In genomic region chr12:11446372-11446771, GRCh38 we compare ENCODE assay signal across 20 cellular contexts. TPM values are rescaled to one million over a fixed set of nuclear protein-coding genes. Genes with fewer than 3 reads are reported as not detected.
DNase-seq lines count a peak whose midpoint lies in the region; ATAC-seq and TF ChIP-seq lines count a peak whose summit lies in the region.
"Had no signal": no experiment of that assay in that cellular context is flagged by ENCODE, and none has a peak within 500 bp of the region (broad histone marks: within the 10 kb centered on the region; RNA-seq: fewer than 3 reads in every experiment).

No MANE protein-coding gene starts in this region.

- peaks cover 20% of the 10 kb centered on the region for H3K4me1 Mint-ChIP-seq in WTC11
- H3K4me1 Mint-ChIP-seq: CD4-positive, CD25-positive, alpha-beta regulatory T cell; T-helper 17 cell had no signal

- H3K9me3 ChIP-seq in neuronal stem cell (replicated peaks in 1 of 2; ENCODE audit: control insufficient read depth in 2 of 2, insufficient read depth in 1 of 2, low read depth in 1 of 2, low read length in 2 of 2): no peaks in the 10 kb centered on the region
- H3K9me3 ChIP-seq: Caco-2 had no signal

- no peak overlapping the region for H2BK5ac ChIP-seq in neuronal stem cell (ENCODE audit: low read length)

- no peak overlapping the region for H2BK12ac ChIP-seq in neuronal stem cell (ENCODE audit: low read length)

- ATAC-seq in WTC11: no peak
- no peak for ATAC-seq in activated CD4-positive, CD25-positive, alpha-beta regulatory T cell treated with anti-CD3 and anti-CD28 coated beads, Interleukin-2, amount 50 U/mL, for 24 hours
- ATAC-seq: GM12878, T-helper 17 cell had no signal

- H3K27ac Mint-ChIP-seq in WTC11: no peak overlapping the region
- H3K27ac Mint-ChIP-seq: CD4-positive, CD25-positive, alpha-beta regulatory T cell; T-helper 17 cell had no signal

- H3K4me3 Mint-ChIP-seq in WTC11: no peak overlapping the region
- H3K4me3 Mint-ChIP-seq: CD4-positive, CD25-positive, alpha-beta regulatory T cell; T-helper 17 cell had no signal

- no peak overlapping the region for H3K18ac ChIP-seq in neuronal stem cell (ENCODE audit: low read length)

- no peak overlapping the region for H3K4me2 ChIP-seq in neuronal stem cell (ENCODE audit: insufficient read depth, low read length, poor library complexity, severe bottlenecking)

- no peak overlapping the region for H3K4me3 ChIP-seq in Jurkat, Clone E6-1 (ENCODE audit: low read length)
- no peak overlapping the region for H3K4me3 ChIP-seq in neuronal stem cell (ENCODE audit: low read length in 2 of 2)
- H3K4me3 ChIP-seq: GM12878 had no signal

- WGBS in neuronal stem cell (ENCODE audit: extremely low coverage in 2 of 2, insufficient read length in 2 of 2, insufficient replicate concordance in 1 of 2), 2 donors: no CpG with 5 or more reads among the region's 4 CpGs

- DNase-seq in AG08395 (ENCODE audit: low spot score): peak; percentile 4
- peak; percentile 12 for DNase-seq in ELR (ENCODE audit: low read depth)
- DNase-seq in Jurkat, Clone E6-1 (ENCODE audit: low read depth, low spot score): peak; percentile 19
- no peak for DNase-seq in WTC11 (ENCODE audit: low spot score)
- no peak for DNase-seq in DMS 273 treated with DMSO at 0.1 percent for 48 hours (lab: John Stamatoyannopoulos, UW)
- DNase-seq in NCI-H2081 (lab: John Stamatoyannopoulos, UW): no peak
- DNase-seq in neuronal stem cell (ENCODE audit: low spot score): no peak
- DNase-seq: 8988T; Caco-2; CD4-positive, CD25-positive, alpha-beta regulatory T cell; GOT3; NCI-H1436; NCI-H2081 treated with DMSO at 0.1 percent for 48 hours; NCI-H226; NCI-H524 treated with DMSO at 0.1 percent for 48 hours; SHP77 treated with DMSO at 0.1 percent for 48 hours; T-helper 17 cell had no signal

- no peaks in the 10 kb centered on the region for H3K79me1 ChIP-seq in neuronal stem cell (ENCODE audit: low read depth, low read length)

- no peak overlapping the region for H2AK5ac ChIP-seq in neuronal stem cell (ENCODE audit: low read depth, low read length)

- H3K36me3 Mint-ChIP-seq in WTC11: no peaks in the 10 kb centered on the region
- H3K36me3 Mint-ChIP-seq: CD4-positive, CD25-positive, alpha-beta regulatory T cell had no signal

- H3K14ac ChIP-seq in neuronal stem cell (ENCODE audit: low read length): no peak overlapping the region

- no peak overlapping the region for H4K91ac ChIP-seq in neuronal stem cell (ENCODE audit: low read depth, low read length, poor library complexity)

- no peak overlapping the region for H3K4ac ChIP-seq in neuronal stem cell (ENCODE audit: low read length)

- H2BK15ac ChIP-seq in neuronal stem cell (ENCODE audit: low read length): no peak overlapping the region

- H3K27me3 ChIP-seq in neuronal stem cell (ENCODE audit: control insufficient read depth in 3 of 3, insufficient read depth in 3 of 3, low read depth in 1 of 3, low read length in 3 of 3): no peaks in the 10 kb centered on the region

- H4K8ac ChIP-seq in neuronal stem cell (ENCODE audit: low read depth, low read length): no peak overlapping the region

- H3K27ac ChIP-seq in neuronal stem cell (replicated peaks; ENCODE audit: low read length): no peak overlapping the region

- H3K9me3 Mint-ChIP-seq in WTC11: peaks cover 3% of the 10 kb centered on the region; the same call in 1 of the 2 replicates

- no peaks in the 10 kb centered on the region for H3K36me3 ChIP-seq in neuronal stem cell (replicated peaks in 1 of 2; ENCODE audit: control insufficient read depth in 2 of 2, insufficient read depth in 2 of 2, low read length in 2 of 2)

- no peak overlapping the region for H3K23ac ChIP-seq in neuronal stem cell (ENCODE audit: low read depth, low read length, poor library complexity)

- H3K4me1 ChIP-seq in neuronal stem cell (ENCODE audit: control insufficient read depth in 2 of 2, insufficient read depth in 1 of 2, low read depth in 1 of 2, low read length in 2 of 2): no peaks in the 10 kb centered on the region
- H3K4me1 ChIP-seq: Caco-2 had no signal

- H2BK120ac ChIP-seq in neuronal stem cell (ENCODE audit: low read depth, low read length): no peak overlapping the region

- H3K9ac ChIP-seq in neuronal stem cell (ENCODE audit: low read depth, low read length, poor library complexity): no peak overlapping the region

- no peak for TF ChIP-seq CTCF in WTC11 (IDR thresholded peaks at IDR 0.05)

- H2AFZ ChIP-seq in neuronal stem cell (ENCODE audit: low read length): no peak overlapping the region

- POLR2A ChIA-PET in WTC11 (lab: Charles Lee): no interaction called here

- CTCF ChIA-PET in WTC11 (lab: Charles Lee): interaction anchor here (0.7 kb wide), 1 partner anchor 12 kb away, joined by 3 read pairs; no protein-coding TSS in a partner anchor

- no peaks in the 10 kb centered on the region for H3K27me3 Mint-ChIP-seq in WTC11 (ENCODE audit: low read depth)
- H3K27me3 Mint-ChIP-seq: T-helper 17 cell had no signal

TF ChIP-seq in WTC11, 78 proteins besides CTCF, POLR2A, EP300 and RAD21:
- TF ChIP-seq HMGA2 (CRISPR knock-in tag; IDR thresholded peaks at IDR 0.05) (no peak), ZNF512 (CRISPR knock-in tag; IDR thresholded peaks at IDR 0.05; ENCODE audit: borderline replicate concordance) (0 out of 2 replicates have a peak, but pooled peaks have one; percentile 10)

RNA-seq across cellular contexts. Expression of gene PRB2, which starts 51.0 kb away (rescaled TPM):
- polyA plus RNA-seq in Jurkat, Clone E6-1 (2012; ENCODE audit: insufficient read depth, insufficient read length): not detected
- total RNA-seq in WTC11 (2021): not detected in 3 replicates
- not detected for polyA plus RNA-seq in neuronal stem cell (2013, experiment 1 of 2)
- polyA plus RNA-seq in neuronal stem cell (2013, experiment 2 of 2): not detected
- total RNA-seq: Caco-2; CD4-positive, CD25-positive, alpha-beta regulatory T cell; G401; GM12878; T-helper 17 cell had no signal
- polyA plus RNA-seq: CD4-positive, CD25-positive, alpha-beta regulatory T cell; GM12878 had no signal

Comparison
In these comparisons a context has a peak if more than half of its experiments do, and no peak if none do; other contexts are left out.
1. DNase-seq: peak in AG08395 (single experiment), ELR (single experiment) and Jurkat, Clone E6-1 (single experiment); none in WTC11 (single experiment), DMS 273 treated with DMSO at 0.1 percent for 48 hours (single experiment), NCI-H2081 (0 of 2) and neuronal stem cell (single experiment).